In genomic region chr2:3603536-3604206, GRCh38 we compare ENCODE assay signal across 1 cellular context.
TF ChIP-seq lines count a peak whose summit lies in the region.

No MANE protein-coding gene starts in this region.

TF ChIP-seq in SK-N-SH, 30 proteins besides CTCF, POLR2A, EP300 and RAD21 (continued from another document):
- TF ChIP-seq EZH2phosphoT487 (IDR thresholded peaks at IDR 0.05; ENCODE audit: borderline replicate concordance, low read depth) = no peak
- TF ChIP-seq USF1 (IDR thresholded peaks at IDR 0.05; ENCODE audit: borderline replicate concordance, low read depth) = no peak
- no peak for TF ChIP-seq RFX5 (IDR thresholded peaks at IDR 0.05; ENCODE audit: low read length)
- TF ChIP-seq FOSL2 (IDR thresholded peaks at IDR 0.05; ENCODE audit: borderline replicate concordance, low read depth) = no peak
- TF ChIP-seq, protein P1, sequence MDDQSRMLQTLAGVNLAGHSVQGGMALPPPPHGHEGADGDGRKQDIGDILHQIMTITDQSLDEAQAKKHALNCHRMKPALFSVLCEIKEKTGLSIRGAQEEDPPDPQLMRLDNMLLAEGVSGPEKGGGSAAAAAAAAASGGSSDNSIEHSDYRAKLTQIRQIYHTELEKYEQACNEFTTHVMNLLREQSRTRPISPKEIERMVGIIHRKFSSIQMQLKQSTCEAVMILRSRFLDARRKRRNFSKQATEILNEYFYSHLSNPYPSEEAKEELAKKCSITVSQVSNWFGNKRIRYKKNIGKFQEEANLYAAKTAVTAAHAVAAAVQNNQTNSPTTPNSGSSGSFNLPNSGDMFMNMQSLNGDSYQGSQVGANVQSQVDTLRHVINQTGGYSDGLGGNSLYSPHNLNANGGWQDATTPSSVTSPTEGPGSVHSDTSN (IDR thresholded peaks at IDR 0.05) = no peak
- no peak for TF ChIP-seq REST (IDR thresholded peaks at IDR 0.05; ENCODE audit: low read depth, low read length)
- no peak for TF ChIP-seq NRF1 (IDR thresholded peaks at IDR 0.05; ENCODE audit: low read depth, low read length)
- TF ChIP-seq, protein P2, sequence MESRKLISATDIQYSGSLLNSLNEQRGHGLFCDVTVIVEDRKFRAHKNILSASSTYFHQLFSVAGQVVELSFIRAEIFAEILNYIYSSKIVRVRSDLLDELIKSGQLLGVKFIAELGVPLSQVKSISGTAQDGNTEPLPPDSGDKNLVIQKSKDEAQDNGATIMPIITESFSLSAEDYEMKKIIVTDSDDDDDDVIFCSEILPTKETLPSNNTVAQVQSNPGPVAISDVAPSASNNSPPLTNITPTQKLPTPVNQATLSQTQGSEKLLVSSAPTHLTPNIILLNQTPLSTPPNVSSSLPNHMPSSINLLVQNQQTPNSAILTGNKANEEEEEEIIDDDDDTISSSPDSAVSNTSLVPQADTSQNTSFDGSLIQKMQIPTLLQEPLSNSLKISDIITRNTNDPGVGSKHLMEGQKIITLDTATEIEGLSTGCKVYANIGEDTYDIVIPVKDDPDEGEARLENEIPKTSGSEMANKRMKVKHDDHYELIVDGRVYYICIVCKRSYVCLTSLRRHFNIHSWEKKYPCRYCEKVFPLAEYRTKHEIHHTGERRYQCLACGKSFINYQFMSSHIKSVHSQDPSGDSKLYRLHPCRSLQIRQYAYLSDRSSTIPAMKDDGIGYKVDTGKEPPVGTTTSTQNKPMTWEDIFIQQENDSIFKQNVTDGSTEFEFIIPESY (IDR thresholded peaks at IDR 0.05; ENCODE audit: borderline replicate concordance, low read depth) = no peak
